Comparison of ENCODE assay signal across 9 cellular contexts in genomic region chr6:163412345-163412744, GRCh38. TPM values are rescaled to one million over a fixed set of nuclear protein-coding genes. Genes with fewer than 3 reads are reported as not detected.
DNase-seq lines count a peak whose midpoint lies in the region; ATAC-seq, FAIRE-seq and TF ChIP-seq lines count a peak whose summit lies in the region.
"Had no signal": no experiment of that assay in that cellular context is flagged by ENCODE, and none has a peak within 500 bp of the region (broad histone marks: within the 10 kb centered on the region; RNA-seq: fewer than 3 reads in every experiment).

No MANE protein-coding gene starts in this region.

- H3K36me3 ChIP-seq in Panc1 (ENCODE audit: control insufficient read depth, insufficient read depth, low read length) (no peaks in the 10 kb centered on the region; the same call in 1 of the 2 replicates), endothelial cell of umbilical vein (ENCODE audit: control insufficient read depth in 2 of 2, extremely low read depth in 1 of 2, insufficient read depth in 2 of 2, low read length in 2 of 2) (no peaks in the 10 kb centered on the region)

- H3K4me1 Mint-ChIP-seq in CD4-positive, alpha-beta T cell (ENCODE audit: low read depth): peaks cover 29% of the 10 kb centered on the region
- peaks cover 13% of the 10 kb centered on the region for H3K4me1 Mint-ChIP-seq in osteocyte (ENCODE audit: unreplicated experiment)

- H3K27me3 Mint-ChIP-seq in CD4-positive, alpha-beta T cell: no peaks in the 10 kb centered on the region
- H3K27me3 Mint-ChIP-seq in osteocyte (ENCODE audit: unreplicated experiment): no peaks in the 10 kb centered on the region

- H3K4me1 ChIP-seq in Panc1 (ENCODE audit: control insufficient read depth, insufficient read depth, low read length) (peaks cover 16% of the 10 kb centered on the region), endothelial cell of umbilical vein (ENCODE audit: control insufficient read depth, extremely low read depth, insufficient read depth, low read length) (peaks cover 10% of the 10 kb centered on the region)

- FAIRE-seq in endothelial cell of umbilical vein (lab: Jason Lieb, UNC): no peak

- H3K4me2 ChIP-seq in endothelial cell of umbilical vein (ENCODE audit: insufficient read depth, low read length): peak overlapping the region; percentile 90

- no peak overlapping the region for H2AFZ ChIP-seq in endothelial cell of umbilical vein (ENCODE audit: low read depth, low read length)

- TF ChIP-seq CTCF in CD4-positive, alpha-beta T cell (IDR thresholded peaks at IDR 0.05): no peak
- TF ChIP-seq CTCF in Panc1 (IDR thresholded peaks at IDR 0.05): no peak
- TF ChIP-seq CTCF in endothelial cell of umbilical vein (IDR thresholded peaks at IDR 0.05; ENCODE audit: extremely low read depth in 1 of 2, insufficient read depth in 1 of 2, low read depth in 1 of 2, low read length in 2 of 2): no peak
- TF ChIP-seq CTCF in osteocyte (IDR thresholded peaks at IDR 0.05): no peak

- peak overlapping the region; percentile 59 for H3K9ac ChIP-seq in endothelial cell of umbilical vein (replicated peaks; ENCODE audit: extremely low read depth, insufficient read depth, low read length)

- dilution Hi-C loops in endothelial cell of umbilical vein (cut with MboI; ENCODE audit: extremely low pct_ligation_motif_present, low sequenced_read_pairs): no loop called here

- no peaks in the 10 kb centered on the region for H3K9me3 Mint-ChIP-seq in CD4-positive, alpha-beta T cell
- H3K9me3 Mint-ChIP-seq in osteocyte (ENCODE audit: unreplicated experiment): no peaks in the 10 kb centered on the region

- no peak for ATAC-seq in CD4-positive, alpha-beta T cell (ENCODE audit: poor library complexity)
- ATAC-seq in Panc1 (no peak), HG03520 (IDR thresholded peaks at IDR 0.05; ENCODE audit: unreplicated experiment) (no peak), GM18858 (IDR thresholded peaks at IDR 0.05; ENCODE audit: unreplicated experiment) (no peak)

- H3K4me3 ChIP-seq in Panc1 (ENCODE audit: low read depth in 2 of 2, low read length in 2 of 2): peak overlapping the region; percentile 71 to 95; a peak in 3 of 4 replicates
- H3K4me3 ChIP-seq in endothelial cell of umbilical vein (replicated peaks in 1 of 3; ENCODE audit: insufficient read depth in 1 of 3, low read depth in 1 of 3, low read length in 3 of 3): peak overlapping the region; percentile 64 to 92 (median 70)

- H3K36me3 Mint-ChIP-seq in CD4-positive, alpha-beta T cell (ENCODE audit: low read depth): peaks cover 6% of the 10 kb centered on the region
- peaks cover 10% of the 10 kb centered on the region for H3K36me3 Mint-ChIP-seq in osteocyte (ENCODE audit: unreplicated experiment)

- CTCF ChIA-PET in CD4-positive, alpha-beta T cell (lab: Charles Lee): no interaction called here
- CTCF ChIA-PET in Panc1 (lab: Charles Lee) (no interaction called here), endothelial cell of umbilical vein (lab: Charles Lee) (interaction anchor here (0.6 to 1.6 kb wide), 7 partner anchors 10 to 211 kb away, joined by 3 to 4 read pairs (median 3); no protein-coding TSS in a partner anchor), HEK293T (lab: Yijun Ruan, JAX) (no interaction called here)

- H3K27ac Mint-ChIP-seq in CD4-positive, alpha-beta T cell: peak overlapping the region; percentile 87
- H3K27ac Mint-ChIP-seq in osteocyte (ENCODE audit: unreplicated experiment): peak overlapping the region; percentile 87

- H3K79me2 ChIP-seq in endothelial cell of umbilical vein (ENCODE audit: control insufficient read depth, insufficient read depth, low read length): peaks cover 28% of the 10 kb centered on the region

- intact Hi-C loops in CD4-positive, alpha-beta T cell (cut with DNase I, micrococcal nuclease): loop anchor here (5.0 to 10.0 kb wide), 2 partner anchors 685 to 688 kb away; partner anchors contain the start of genes PACRG (in 2 of the 2) and PRKN (in 2 of the 2)
- intact Hi-C loops in Panc1 (cut with micrococcal nuclease; ENCODE audit: unreplicated experiment): loop anchor here (10.0 kb wide), 1 partner anchor 1488 kb away; no protein-coding TSS in a partner anchor
- intact Hi-C loops in endothelial cell of umbilical vein (cut with micrococcal nuclease): loop anchor here (2.0 to 10.0 kb wide), 3 partner anchors 18 to 1002 kb away; partner anchors contain the start of genes PACRG and PRKN

- peak overlapping the region; percentile 84 for H3K4me3 Mint-ChIP-seq in CD4-positive, alpha-beta T cell
- peak overlapping the region; percentile 76 for H3K4me3 Mint-ChIP-seq in osteocyte (ENCODE audit: unreplicated experiment)

- H3K9me1 ChIP-seq in endothelial cell of umbilical vein (replicated peaks; ENCODE audit: control insufficient read depth, extremely low read depth, insufficient read depth, low read length): no peaks in the 10 kb centered on the region

- no peak for DNase-seq in CD4-positive, alpha-beta T cell
- no peak for DNase-seq in Panc1 (ENCODE audit: low read depth, low spot score)
- no peak for DNase-seq in endothelial cell of umbilical vein (ENCODE audit: low read depth, low spot score)
- no peak for DNase-seq in osteocyte (ENCODE audit: extremely low spot score, unreplicated experiment)
- DNase-seq in HEK293T (ENCODE audit: extremely low spot score): no peak
- no peak for DNase-seq in NCI-H1092 treated with DMSO at 0.1 percent for 48 hours (lab: John Stamatoyannopoulos, UW)
- DNase-seq: activated CD4-positive, CD25-positive, alpha-beta regulatory T cell treated with anti-CD3 and anti-CD28 coated beads, Interleukin-2, amount 50 U/mL, for 72 hours had no signal

- H3K27ac ChIP-seq in CD4-positive, alpha-beta T cell (ENCODE audit: low read depth, low read length): no peak overlapping the region
- peak overlapping the region; percentile 96 for H3K27ac ChIP-seq in Panc1 (ENCODE audit: low read length)
- H3K27ac ChIP-seq in endothelial cell of umbilical vein (ENCODE audit: insufficient read depth, low read depth, low read length): peak overlapping the region; percentile 85

- POLR2A ChIA-PET in CD4-positive, alpha-beta T cell (lab: Charles Lee): interaction anchor here (1.0 kb wide), 2 partner anchors 46 to 48 kb away, joined by 3 to 4 read pairs; no protein-coding TSS in a partner anchor
- POLR2A ChIA-PET in Panc1 (lab: Charles Lee) (interaction anchor here (0.7 to 0.8 kb wide), 3 partner anchors 143 to 879 kb away, joined by 4 to 10 read pairs (median 8); no protein-coding TSS in a partner anchor), endothelial cell of umbilical vein (lab: Charles Lee) (no interaction called here), HEK293T (lab: Yijun Ruan, JAX) (interaction anchor here (0.6 to 1.1 kb wide), 3 partner anchors 9 to 578 kb away, joined by 3 to 4 read pairs (median 4); no protein-coding TSS in a partner anchor)

- TF ChIP-seq POLR2A in endothelial cell of umbilical vein (IDR thresholded peaks at IDR 0.05; ENCODE audit: low read depth, low read length): no peak

- BruUV-seq in Panc1 (replicated peaks; lab: Mats Ljungman, UMichigan): no TSS peak
- no TSS peak for BruUV-seq in endothelial cell of umbilical vein (replicated peaks; lab: Mats Ljungman, UMichigan)

- no peaks in the 10 kb centered on the region for H3K9me3 ChIP-seq in CD4-positive, alpha-beta T cell (ENCODE audit: control insufficient read depth, low read length)
- H3K9me3 ChIP-seq in Panc1 (ENCODE audit: control insufficient read depth, insufficient read depth, low read depth, low read length) (no peaks in the 10 kb centered on the region), endothelial cell of umbilical vein (replicated peaks; ENCODE audit: control insufficient read depth, insufficient read depth, low read length) (no peaks in the 10 kb centered on the region)

- in situ Hi-C loops in Panc1 (cut with HindIII; ENCODE audit: low pct_unique_long_range_greater_than_20kb, low sequenced_read_pairs): no loop called here

- no peaks in the 10 kb centered on the region for H4K20me1 ChIP-seq in endothelial cell of umbilical vein (replicated peaks; ENCODE audit: control insufficient read depth, extremely low read depth, insufficient read depth, low read length)

- H3K27me3 ChIP-seq in CD4-positive, alpha-beta T cell (ENCODE audit: control insufficient read depth, insufficient read depth, low read length): no peaks in the 10 kb centered on the region
- H3K27me3 ChIP-seq in Panc1 (ENCODE audit: control insufficient read depth, insufficient read depth, low read length): no peaks in the 10 kb centered on the region
- H3K27me3 ChIP-seq in endothelial cell of umbilical vein (ENCODE audit: control insufficient read depth in 2 of 2, insufficient read depth in 2 of 2, low read length in 2 of 2): no peaks in the 10 kb centered on the region

TF ChIP-seq in endothelial cell of umbilical vein, 7 proteins besides CTCF, POLR2A, EP300 and RAD21:
- no peak for TF ChIP-seq POLR2AphosphoS5 (IDR thresholded peaks at IDR 0.05; ENCODE audit: insufficient read depth, low read depth, low read length)
- TF ChIP-seq JUN (IDR thresholded peaks at IDR 0.05; ENCODE audit: borderline replicate concordance, insufficient read depth, insufficient read length, low read depth): no peak

TF ChIP-seq in HEK293T, 16 proteins besides CTCF, POLR2A, EP300 and RAD21 (continues in another document):
- TF ChIP-seq SUZ12 (IDR thresholded peaks at IDR 0.05) (no peak), NFRKB (IDR thresholded peaks at IDR 0.05) (no peak), L3MBTL2 (conservative IDR thresholded peaks at IDR 0.05) (no peak), ELF4 (IDR thresholded peaks at IDR 0.05) (no peak), ZNF384 (IDR thresholded peaks at IDR 0.05) (no peak), CTBP1 (IDR thresholded peaks at IDR 0.05; ENCODE audit: borderline replicate concordance) (no peak), ARNT (IDR thresholded peaks at IDR 0.05) (no peak), FOXM1 (IDR thresholded peaks at IDR 0.05; ENCODE audit: borderline replicate concordance) (no peak)

RNA-seq across cellular contexts. Expression of gene QKI, which starts 2.2 kb away (rescaled TPM):
- 10 to 100 TPM; 60.7 to 67.3 TPM for total RNA-seq in CD4-positive, alpha-beta T cell
- 176 TPM for total RNA-seq in Panc1 (2021; ENCODE audit: unreplicated experiment)
- 81.4 TPM for polyA plus RNA-seq in Panc1 (2012; ENCODE audit: insufficient read length)
- total RNA-seq in endothelial cell of umbilical vein: 232 and 233 TPM in 2 replicates
- 175 and 178 TPM in 2 replicates for polyA plus RNA-seq in endothelial cell of umbilical vein
- polyA plus RNA-seq in endothelial cell of umbilical vein (2011; cell fraction: cytosol; rRNA removed): 152 and 173 TPM in 2 replicates
- 179 and 220 TPM in 2 replicates for polyA plus RNA-seq in endothelial cell of umbilical vein (2011; cell fraction: nucleus; rRNA removed)
- polyA plus RNA-seq in endothelial cell of umbilical vein (2012): 92.6 and 143 TPM in 2 replicates
- 484 and 519 TPM in 2 replicates for polyA minus RNA-seq in endothelial cell of umbilical vein
- polyA minus RNA-seq in endothelial cell of umbilical vein (2011; cell fraction: cytosol; rRNA and poly(A)+ RNA removed): 83.3 TPM
- 324 and 418 TPM in 2 replicates for polyA minus RNA-seq in endothelial cell of umbilical vein (2011; cell fraction: nucleus; rRNA and poly(A)+ RNA removed)
- 290 and 308 TPM in 2 replicates for total RNA-seq in osteocyte
